In the genomic region with DNA sequence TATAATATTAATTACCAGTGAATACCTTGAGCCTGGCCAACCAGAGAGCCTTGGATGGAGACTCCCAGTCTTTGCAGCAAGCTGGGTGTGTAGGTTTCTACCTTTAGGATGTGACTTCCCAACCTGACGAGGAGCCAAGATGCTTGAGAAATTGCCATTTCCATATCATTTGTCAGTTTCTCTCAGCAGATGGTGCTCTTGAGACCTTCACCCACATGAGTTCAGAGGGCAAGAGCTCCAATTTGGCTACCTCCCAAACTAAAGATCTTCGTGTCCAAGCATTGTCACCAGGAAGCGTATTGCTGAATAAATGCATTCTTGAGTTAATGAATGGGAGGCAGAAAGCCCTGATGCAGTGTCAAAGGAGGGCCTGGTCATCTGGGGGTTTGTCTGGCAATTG, we compare ENCODE assay signal across 18 cellular contexts.
DNase-seq lines count a peak whose midpoint lies in the region; ATAC-seq and TF ChIP-seq lines count a peak whose summit lies in the region.
"Had no signal": no experiment of that assay in that cellular context is flagged by ENCODE, and none has a peak within 500 bp of the region (broad histone marks: within the 10 kb centered on the region; RNA-seq: fewer than 3 reads in every experiment).

No MANE protein-coding gene starts in this region.

- TF ChIP-seq POLR2A in HCT116 (IDR thresholded peaks at IDR 0.05; ENCODE audit: borderline replicate concordance, extremely low read depth, insufficient read depth, insufficient read length): no peak

- H3K4me2 ChIP-seq in HCT116 (ENCODE audit: low read length): no peak overlapping the region
- H3K4me2 ChIP-seq: BLaER1 treated with 17β-estradiol and CSF1 and Interleukin-3, amounts not matched to agents 10 nM and 100 nM had no signal

- H3K36me3 ChIP-seq in HCT116 (ENCODE audit: control insufficient read depth in 1 of 2, insufficient read depth in 2 of 2, low read length in 2 of 2) (no peaks in the 10 kb centered on the region), liver (ENCODE audit: control insufficient read depth in 4 of 4, insufficient read depth in 3 of 4, low read depth in 1 of 4, low read length in 3 of 4) (no peaks in the 10 kb centered on the region), ascending aorta (no peaks in the 10 kb centered on the region)
- H3K36me3 ChIP-seq: BLaER1 treated with 17β-estradiol and CSF1 and Interleukin-3, amounts not matched to agents 10 nM and 100 nM had no signal

- no peak overlapping the region for H3K9ac ChIP-seq in HCT116 (ENCODE audit: low read length)
- no peak overlapping the region for H3K9ac ChIP-seq in liver (ENCODE audit: low read depth in 1 of 2, low read length in 2 of 2)
- H3K9ac ChIP-seq: BLaER1 treated with 17β-estradiol and CSF1 and Interleukin-3, amounts not matched to agents 10 nM and 100 nM had no signal

- DNase-seq in ELF-1 (ENCODE audit: low read depth, low spot score): peak; percentile 4
- DNase-seq in HCT116 (ENCODE audit: low read depth, low spot score): no peak
- no peak for DNase-seq in OCI-M1 (lab: John Stamatoyannopoulos, UW)
- no peak for DNase-seq in activated naive CD4-positive, alpha-beta T cell treated with anti-CD3 and anti-CD28 coated beads, Interleukin-2, amount 10 ng/mL, durations not matched to agents 7 days and 5 days
- no peak for DNase-seq in ascending aorta (ENCODE audit: low spot score in 2 of 2)
- DNase-seq: DMS79, KBM-7, NCI-H1092, NCI-H1436 treated with DMSO at 0.1 percent for 48 hours, NCI-H2029, NCI-H446 treated with DMSO at 0.1 percent for 48 hours, PC-3, RPMI8226, SHP77 treated with DMSO at 0.1 percent for 48 hours, T-helper 1 cell had no signal

- H3K4me3 Mint-ChIP-seq in activated naive CD4-positive, alpha-beta T cell treated with anti-CD3 and anti-CD28 coated beads, Interleukin-2, amount 10 ng/mL, durations not matched to agents 7 days and 5 days: no peak overlapping the region

- POLR2A ChIA-PET in HCT116 (lab: Charles Lee): no interaction called here

- CTCF ChIA-PET in HCT116 (lab: Charles Lee): interaction anchor here (1.1 to 1.6 kb wide), 2 partner anchors 532 to 546 kb away, joined by 4 to 6 read pairs; a partner anchor contains a TSS
- CTCF ChIA-PET in activated naive CD4-positive, alpha-beta T cell treated with anti-CD3 and anti-CD28 coated beads, Interleukin-2, amount 10 ng/mL, durations not matched to agents 7 days and 5 days (lab: Charles Lee): interaction anchor here (1.9 kb wide), 1 partner anchor 532 kb away, joined by 9 read pairs; no protein-coding TSS in a partner anchor

- RAD21 ChIA-PET in HCT116 (lab: Charles Lee; ENCODE audit: low non-redundant PET in 1 of 2, low total read pairs in 2 of 2, uncharacterized antibody in 2 of 2, unreplicated experiment in 2 of 2): interaction anchor here in 1 of 2 experiments (0.7 kb wide), 1 partner anchor 17 kb away, joined by 3 read pairs; no protein-coding TSS in a partner anchor

- no peaks in the 10 kb centered on the region for H4K20me1 ChIP-seq in HCT116 (ENCODE audit: insufficient read depth)
- H4K20me1 ChIP-seq: BLaER1 treated with 17β-estradiol and CSF1 and Interleukin-3, amounts not matched to agents 10 nM and 100 nM had no signal

- 42% methylated on average over 3 of the region's 3 CpGs for WGBS in liver

- no peaks in the 10 kb centered on the region for H3K9me2 ChIP-seq in HCT116 (ENCODE audit: insufficient read depth)

- no peaks in the 10 kb centered on the region for H3K4me1 Mint-ChIP-seq in activated naive CD4-positive, alpha-beta T cell treated with anti-CD3 and anti-CD28 coated beads, Interleukin-2, amount 10 ng/mL, durations not matched to agents 7 days and 5 days

- intact Hi-C loops in HCT116 (cut with micrococcal nuclease): no loop called here
- intact Hi-C loops in ascending aorta (cut with DNase I): no loop called here

- BruUV-seq in HCT116 (replicated peaks; lab: Mats Ljungman, UMichigan): no TSS peak

- H3K9me3 ChIP-seq in HCT116 (ENCODE audit: control insufficient read depth in 1 of 2, insufficient read depth in 1 of 2, low read depth in 1 of 2, low read length in 2 of 2): no peaks in the 10 kb centered on the region
- H3K9me3 ChIP-seq in liver (ENCODE audit: control insufficient read depth in 4 of 4, low read length in 3 of 4): no peaks in the 10 kb centered on the region
- H3K9me3 ChIP-seq in ascending aorta: no peaks in the 10 kb centered on the region
- H3K9me3 ChIP-seq: BLaER1 treated with 17β-estradiol and CSF1 and Interleukin-3, amounts not matched to agents 10 nM and 100 nM had no signal

- H3K4me3 ChIP-seq in HCT116 (replicated peaks in 1 of 2; ENCODE audit: low read depth in 1 of 2, low read length in 2 of 2) (no peak overlapping the region), liver (ENCODE audit: low read depth in 1 of 3, low read length in 3 of 3) (no peak overlapping the region), ascending aorta (no peak overlapping the region)
- H3K4me3 ChIP-seq: BLaER1 treated with 17β-estradiol and CSF1 and Interleukin-3, amounts not matched to agents 10 nM and 100 nM had no signal

- no peaks in the 10 kb centered on the region for H3K79me2 ChIP-seq in HCT116 (ENCODE audit: insufficient read depth, low read length)

- H3K9me3 Mint-ChIP-seq in activated naive CD4-positive, alpha-beta T cell treated with anti-CD3 and anti-CD28 coated beads, Interleukin-2, amount 10 ng/mL, durations not matched to agents 7 days and 5 days: no peaks in the 10 kb centered on the region

- TF ChIP-seq RAD21 in HCT116 (IDR thresholded peaks at IDR 0.05; ENCODE audit: low read depth) (0 out of 2 replicates have a peak, but pooled peaks have one; percentile 7), liver (IDR thresholded peaks at IDR 0.05) (peak in 1 of 2 donors; percentile 35)

- H2AFZ ChIP-seq in HCT116 (ENCODE audit: low read depth, low read length, poor library complexity, severe bottlenecking): no peak overlapping the region

- H3K27me3 ChIP-seq in HCT116 (ENCODE audit: insufficient read depth, low read length) (peaks cover 26% of the 10 kb centered on the region), liver (ENCODE audit: control insufficient read depth in 4 of 4, insufficient read depth in 4 of 4, low read length in 3 of 4) (peaks cover 0 to 5% (median 0%) of the 10 kb centered on the region in 4 donors), ascending aorta (no peaks in the 10 kb centered on the region)
- H3K27me3 ChIP-seq: BLaER1 treated with 17β-estradiol and CSF1 and Interleukin-3, amounts not matched to agents 10 nM and 100 nM had no signal

- no peaks in the 10 kb centered on the region for H3K4me1 ChIP-seq in HCT116 (ENCODE audit: control insufficient read depth in 1 of 2, insufficient read depth in 2 of 2, low read length in 2 of 2)
- no peaks in the 10 kb centered on the region for H3K4me1 ChIP-seq in liver (ENCODE audit: control insufficient read depth in 4 of 4, insufficient read depth in 4 of 4, low read length in 3 of 4)
- no peaks in the 10 kb centered on the region for H3K4me1 ChIP-seq in ascending aorta

- H3K27ac Mint-ChIP-seq in activated naive CD4-positive, alpha-beta T cell treated with anti-CD3 and anti-CD28 coated beads, Interleukin-2, amount 10 ng/mL, durations not matched to agents 7 days and 5 days: no peak overlapping the region

- no peaks in the 10 kb centered on the region for H3K36me3 Mint-ChIP-seq in activated naive CD4-positive, alpha-beta T cell treated with anti-CD3 and anti-CD28 coated beads, Interleukin-2, amount 10 ng/mL, durations not matched to agents 7 days and 5 days

- no peak overlapping the region for H3K27ac ChIP-seq in HCT116 (ENCODE audit: low read depth, low read length)
- H3K27ac ChIP-seq in VCaP: no peak overlapping the region
- H3K27ac ChIP-seq in liver (ENCODE audit: low read depth in 1 of 2, low read length in 2 of 2): no peak overlapping the region
- H3K27ac ChIP-seq in ascending aorta: no peak overlapping the region
- H3K27ac ChIP-seq: BLaER1 treated with 17β-estradiol and CSF1 and Interleukin-3, amounts not matched to agents 10 nM and 100 nM had no signal

- no peak for ATAC-seq in HCT116
- ATAC-seq: PC-3 had no signal

- H3K27me3 Mint-ChIP-seq in activated naive CD4-positive, alpha-beta T cell treated with anti-CD3 and anti-CD28 coated beads, Interleukin-2, amount 10 ng/mL, durations not matched to agents 7 days and 5 days: no peaks in the 10 kb centered on the region

- no peak for TF ChIP-seq CTCF in HCT116 (IDR thresholded peaks at IDR 0.05 in 2 of 3, conservative IDR thresholded peaks at IDR 0.05 in 1 of 3; ENCODE audit: borderline replicate concordance in 1 of 3, insufficient read depth in 1 of 3, low read depth in 2 of 3, low read length in 2 of 3)
- TF ChIP-seq CTCF in VCaP (conservative IDR thresholded peaks at IDR 0.05): peak; percentile 53
- peak; percentile 8 for TF ChIP-seq CTCF in liver (IDR thresholded peaks at IDR 0.05; ENCODE audit: low read depth, low read length, missing input control)
- TF ChIP-seq CTCF in ascending aorta (IDR thresholded peaks at IDR 0.05): no peak

TF ChIP-seq in HCT116, 20 proteins besides CTCF, POLR2A, EP300 and RAD21 (continues in another document):
- TF ChIP-seq ZNF274 (IDR thresholded peaks at IDR 0.05; ENCODE audit: low read depth, low read length) (no peak), CBX3 (IDR thresholded peaks at IDR 0.05; ENCODE audit: low read depth) (no peak), ELF1 (IDR thresholded peaks at IDR 0.05; ENCODE audit: borderline replicate concordance, low read depth) (no peak), YY1 (IDR thresholded peaks at IDR 0.05; ENCODE audit: extremely low read depth, insufficient replicate concordance, low read depth, low read length) (no peak), FOSL1 (IDR thresholded peaks at IDR 0.05; ENCODE audit: low read depth) (no peak)

TF ChIP-seq in liver, 16 proteins besides CTCF, POLR2A, EP300 and RAD21:
- TF ChIP-seq HNF4A (conservative IDR thresholded peaks at IDR 0.05): peak in 1 of 2 donors; percentile 13
- no peak for TF ChIP-seq YY1 (IDR thresholded peaks at IDR 0.05)
- no peak for TF ChIP-seq TAF1 (conservative IDR thresholded peaks at IDR 0.05)

Comparison
In these comparisons a context has a peak if more than half of its experiments do, and no peak if none do; other contexts are left out.
1. CTCF ChIP-seq: peak in VCaP (single experiment) and liver (single experiment); none in HCT116 (0 of 3) and ascending aorta (0 of 3).